ENCODE assay signal across 8 cellular contexts in genomic region chr10:75234683-75235374, GRCh38. TPM values are rescaled to one million over a fixed set of nuclear protein-coding genes. Genes with fewer than 3 reads are reported as not detected.
A peak's percentile ranks its signal among the peaks of the same experiment; 100 is the strongest.
DNase-seq lines count a peak whose midpoint lies in the region; ATAC-seq and TF ChIP-seq lines count a peak whose summit lies in the region.

No MANE protein-coding gene starts in this region.

- DNase-seq in DMS53 (lab: John Stamatoyannopoulos, UW) = peak; percentile 95
- DNase-seq in spleen = peak; percentile 95
- no peak for DNase-seq in NCI-H1694 (lab: John Stamatoyannopoulos, UW)

- peaks cover 3% of the 10 kb centered on the region for H4K20me1 ChIP-seq in Loucy (ENCODE audit: insufficient read depth, low read length, poor library complexity, severe bottlenecking)

- peak overlapping the region; percentile 60 for H3K27ac ChIP-seq in angular gyrus (ENCODE audit: low read depth, low read length)
- peak overlapping the region; percentile 70 to 91 (median 85) for H3K27ac ChIP-seq in spleen

- TF ChIP-seq CTCF in Loucy (conservative IDR thresholded peaks at IDR 0.05; ENCODE audit: low read length) (no peak), spleen (IDR thresholded peaks at IDR 0.05 in 8 of 11, conservative IDR thresholded peaks at IDR 0.05 in 3 of 11) (peak in 1 of 11 experiments; percentile 6)

- peaks cover 10% of the 10 kb centered on the region for H3K4me1 ChIP-seq in Loucy (ENCODE audit: insufficient read depth, low read length, poor library complexity, severe bottlenecking)
- H3K4me1 ChIP-seq in iPS-15b (ENCODE audit: control insufficient read depth, insufficient read depth, low read length) = peaks cover 6% of the 10 kb centered on the region
- H3K4me1 ChIP-seq in spleen = peaks cover 0 to 43% (median 35%) of the 10 kb centered on the region in 6 donors

- peak overlapping the region; percentile 96 for H3K4me2 ChIP-seq in Loucy (ENCODE audit: low read depth, low read length, poor library complexity, severe bottlenecking)

- no peaks in the 10 kb centered on the region for H3K9me2 ChIP-seq in Loucy (replicated peaks; ENCODE audit: low read depth, low read length)

- H3K36me3 ChIP-seq in Loucy (ENCODE audit: insufficient read depth, low read length) (peaks cover 31% of the 10 kb centered on the region), iPS-15b (ENCODE audit: control insufficient read depth, insufficient read depth, low read length) (peaks cover 15% of the 10 kb centered on the region), spleen (peaks cover 0 to 36% (median 24%) of the 10 kb centered on the region in 6 donors)

- no peak for TF ChIP-seq POLR2A in spleen (IDR thresholded peaks at IDR 0.05)

- peaks cover 8% of the 10 kb centered on the region; the same call in 1 of the 2 replicates for H3F3A ChIP-seq in Loucy (ENCODE audit: low read depth)

- ATAC-seq in GM21576 (IDR thresholded peaks at IDR 0.05; ENCODE audit: unreplicated experiment) (peak; percentile 7), GM19328 (IDR thresholded peaks at IDR 0.05; ENCODE audit: unreplicated experiment) (no peak)

- H3K79me2 ChIP-seq in Loucy (ENCODE audit: insufficient read depth, low read length) = no peaks in the 10 kb centered on the region

- H3K9me3 ChIP-seq in Loucy (ENCODE audit: insufficient read depth, low read depth, low read length) = no peaks in the 10 kb centered on the region
- no peaks in the 10 kb centered on the region for H3K9me3 ChIP-seq in iPS-15b (ENCODE audit: control insufficient read depth, insufficient read depth, low read length)
- no peaks in the 10 kb centered on the region for H3K9me3 ChIP-seq in spleen

- peak overlapping the region; percentile 83 for H3K4me3 ChIP-seq in Loucy (ENCODE audit: low read length, poor library complexity, severe bottlenecking)
- H3K4me3 ChIP-seq in iPS-15b (ENCODE audit: low read depth, low read length) = peak overlapping the region; percentile 53
- peak overlapping the region; percentile 68 to 92 (median 86) for H3K4me3 ChIP-seq in spleen

- H3K27me3 ChIP-seq in Loucy (ENCODE audit: insufficient read depth, low read length, poor library complexity, severe bottlenecking) (no peaks in the 10 kb centered on the region), iPS-15b (ENCODE audit: control insufficient read depth, insufficient read depth, low read length) (no peaks in the 10 kb centered on the region), spleen (replicated peaks in 1 of 7) (no peaks in the 10 kb centered on the region)

- H3K9ac ChIP-seq in Loucy (ENCODE audit: low read depth, low read length, poor library complexity, severe bottlenecking) (peak overlapping the region; percentile 70), iPS-15b (ENCODE audit: low read depth, low read length) (peak overlapping the region; percentile 24)

- 0 to 4% (median 1%) methylated on average over 4 to 62 of the region's 62 CpGs for WGBS in spleen, 5 donors

- H2AFZ ChIP-seq in Loucy (ENCODE audit: low read length) = peak overlapping the region; percentile 81

- intact Hi-C loops in spleen (cut with DNase I; ENCODE audit: low total_unique reads) = loop anchor here (5.0 to 10.0 kb wide), 3 partner anchors 50 to 990 kb away; partner anchors contain the start of gene SAMD8

RNA-seq across cellular contexts. Expression of gene COMTD1, which starts 0.9 kb away (rescaled TPM):
- 10 to 100 TPM; 14.2 to 26.3 (median 18.0) TPM for total RNA-seq in spleen
- polyA plus RNA-seq in spleen = 10 to 100 TPM; 32.9 to 57.4 (median 36.0) TPM

RNA-seq across cellular contexts. Expression of gene VDAC2, which starts 24.2 kb away (rescaled TPM):
- total RNA-seq in spleen = 100 to 1,000 TPM in 3 of 7 donors, 10 to 100 TPM in 4; 67.8 to 108 (median 94.4) TPM
- polyA plus RNA-seq in spleen = 10 to 100 TPM; 62.0 to 81.9 (median 78.7) TPM
